Comparison of ENCODE assay signal across 13 cellular contexts in the genomic region with DNA sequence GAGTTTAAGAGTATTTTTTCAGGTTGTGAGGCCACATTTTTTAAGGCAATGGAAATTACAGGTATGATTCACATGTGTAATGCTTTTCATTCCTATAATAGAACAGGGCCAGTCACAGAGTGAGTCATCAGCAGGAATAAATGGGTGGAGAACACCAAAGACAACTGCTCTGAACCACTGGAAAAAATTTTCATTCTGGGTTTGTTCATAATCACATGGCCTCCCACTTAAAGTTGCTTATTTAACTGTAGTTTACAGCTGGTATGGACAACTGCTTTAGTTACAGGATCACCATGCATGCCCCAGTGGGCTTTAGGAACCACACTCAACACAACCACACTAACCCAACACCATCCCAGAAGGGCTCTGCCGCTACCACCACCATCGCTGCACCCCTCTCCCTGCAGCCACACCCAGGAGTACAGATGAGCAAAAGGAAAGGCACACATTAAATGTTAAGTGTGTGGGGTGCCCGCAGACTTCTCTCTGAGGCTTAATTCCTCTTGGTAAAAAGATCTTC.
DNase-seq lines count a peak whose midpoint lies in the region; ATAC-seq lines count a peak whose summit lies in the region.
"Had no signal": no experiment of that assay in that cellular context is flagged by ENCODE, and none has a peak within 500 bp of the region (broad histone marks: within the 10 kb centered on the region; RNA-seq: fewer than 3 reads in every experiment).

No MANE protein-coding gene starts in this region.

- H3K36me3 ChIP-seq in Karpas-422 (ENCODE audit: insufficient read depth, low read length) = no peaks in the 10 kb centered on the region
- H3K36me3 ChIP-seq: BLaER1 treated with 17β-estradiol and CSF1 and Interleukin-3, amounts not matched to agents 10 nM and 100 nM; thyroid gland had no signal

- H3K9me3 Mint-ChIP-seq in activated T-helper 17 cell treated with anti-CD3 and anti-CD28 coated beads, Interleukin-2, amount 50 U/mL, for 72 hours = no peaks in the 10 kb centered on the region

- peak; percentile 79 for ATAC-seq in activated T-helper 17 cell treated with anti-CD3 and anti-CD28 coated beads, Interleukin-2, amount 50 U/mL, for 72 hours (replicated peaks)
- ATAC-seq in GM18520 (IDR thresholded peaks at IDR 0.05; ENCODE audit: unreplicated experiment) = no peak
- ATAC-seq: left lobe of liver had no signal

- no peaks in the 10 kb centered on the region for H3K9me3 ChIP-seq in Karpas-422 (ENCODE audit: low read length)
- H3K9me3 ChIP-seq: BLaER1 treated with 17β-estradiol and CSF1 and Interleukin-3, amounts not matched to agents 10 nM and 100 nM; thyroid gland had no signal

- no peaks in the 10 kb centered on the region for H3K79me2 ChIP-seq in Karpas-422 (ENCODE audit: low read length)

- peak overlapping the region; percentile 16 for H3K27ac Mint-ChIP-seq in activated T-helper 17 cell treated with anti-CD3 and anti-CD28 coated beads, Interleukin-2, amount 50 U/mL, for 72 hours

- H3K27ac ChIP-seq in Karpas-422 (ENCODE audit: low read length) = no peak overlapping the region
- H3K27ac ChIP-seq: BLaER1 treated with 17β-estradiol and CSF1 and Interleukin-3, amounts not matched to agents 10 nM and 100 nM; thyroid gland had no signal

- H3K4me2 ChIP-seq in Karpas-422 (ENCODE audit: low read depth, low read length, poor library complexity, severe bottlenecking) = no peak overlapping the region

- H3K4me3 ChIP-seq in Karpas-422 (ENCODE audit: low read length) = no peak overlapping the region
- H3K4me3 ChIP-seq: BLaER1 treated with 17β-estradiol and CSF1 and Interleukin-3, amounts not matched to agents 10 nM and 100 nM; thyroid gland had no signal

- H3K9me2 ChIP-seq in Karpas-422 (replicated peaks; ENCODE audit: insufficient read depth, low read length) = no peaks in the 10 kb centered on the region

- DNase-seq in stimulated activated CD4-positive, alpha-beta T cell treated with anti-CD3 and anti-CD28 coated beads, Interleukin-15, amount 100 ng/mL, for 24 hours = peak; percentile 7
- no peak for DNase-seq in stimulated activated CD4-positive, alpha-beta T cell treated with anti-CD3 and anti-CD28 coated beads, Interleukin-4, amount 100 ng/mL, for 1 hour
- DNase-seq in iris pigment epithelial cell (ENCODE audit: low read depth) = peak; percentile 88
- no peak for DNase-seq in Karpas-422
- no peak for DNase-seq in HUDEP-2 (lab: John Stamatoyannopoulos, UW; ENCODE audit: unreplicated experiment in 76 of 76)
- no peak for DNase-seq in stimulated activated CD4-positive, alpha-beta T cell treated with anti-CD3 and anti-CD28 coated beads, Interleukin-12 subunit alpha, Interleukin-12 subunit beta, amount 100 ng/mL, for 4 hours
- DNase-seq: cortex of kidney, SIG-M5, thyroid gland had no signal

- no peak overlapping the region for H2AFZ ChIP-seq in Karpas-422 (ENCODE audit: low read length)

- H4K20me1 ChIP-seq in Karpas-422 (ENCODE audit: insufficient read depth, low read depth, low read length) = no peaks in the 10 kb centered on the region

- no peaks in the 10 kb centered on the region for H3K4me1 Mint-ChIP-seq in activated T-helper 17 cell treated with anti-CD3 and anti-CD28 coated beads, Interleukin-2, amount 50 U/mL, for 72 hours

- peaks cover 8% of the 10 kb centered on the region for H3K4me1 ChIP-seq in Karpas-422 (ENCODE audit: low read length)

- H3K27me3 ChIP-seq in Karpas-422 (ENCODE audit: low read length) = no peaks in the 10 kb centered on the region
- H3K27me3 ChIP-seq: BLaER1 treated with 17β-estradiol and CSF1 and Interleukin-3, amounts not matched to agents 10 nM and 100 nM; thyroid gland had no signal

- peak overlapping the region; percentile 1 for H3K4me3 Mint-ChIP-seq in activated T-helper 17 cell treated with anti-CD3 and anti-CD28 coated beads, Interleukin-2, amount 50 U/mL, for 72 hours

- no peaks in the 10 kb centered on the region for H3K36me3 Mint-ChIP-seq in activated T-helper 17 cell treated with anti-CD3 and anti-CD28 coated beads, Interleukin-2, amount 50 U/mL, for 72 hours (ENCODE audit: low read depth)

- H3K9ac ChIP-seq in Karpas-422 (ENCODE audit: low read length) = no peak overlapping the region
- H3K9ac ChIP-seq: BLaER1 treated with 17β-estradiol and CSF1 and Interleukin-3, amounts not matched to agents 10 nM and 100 nM had no signal

- no peaks in the 10 kb centered on the region for H3K27me3 Mint-ChIP-seq in activated T-helper 17 cell treated with anti-CD3 and anti-CD28 coated beads, Interleukin-2, amount 50 U/mL, for 72 hours

Comparison
In these comparisons a context has a peak if more than half of its experiments do, and no peak if none do; other contexts are left out.
1. DNase-seq: peak in stimulated activated CD4-positive, alpha-beta T cell treated with anti-CD3 and anti-CD28 coated beads, Interleukin-15, amount 100 ng/mL, for 24 hours (single experiment) and iris pigment epithelial cell (single experiment); none in stimulated activated CD4-positive, alpha-beta T cell treated with anti-CD3 and anti-CD28 coated beads, Interleukin-4, amount 100 ng/mL, for 1 hour (single experiment), Karpas-422 (single experiment), HUDEP-2 (0 of 76) and stimulated activated CD4-positive, alpha-beta T cell treated with anti-CD3 and anti-CD28 coated beads, Interleukin-12 subunit alpha, Interleukin-12 subunit beta, amount 100 ng/mL, for 4 hours (single experiment).